Comparison of ENCODE assay signal across 1 cellular context in genomic region chr3:57064615-57065014, GRCh38.
TF ChIP-seq lines count a peak whose summit lies in the region.

No MANE protein-coding gene starts in this region.

TF ChIP-seq in H1, 55 proteins besides CTCF, POLR2A, EP300 and RAD21:
- TF ChIP-seq POU5F1 (IDR thresholded peaks at IDR 0.05; ENCODE audit: low read depth, low read length) (no peak), CHD1 (IDR thresholded peaks at IDR 0.05; ENCODE audit: low read depth, low read length) (no peak), TCF12 (IDR thresholded peaks at IDR 0.05; ENCODE audit: low read depth, low read length) (no peak), KDM1A (IDR thresholded peaks at IDR 0.05; ENCODE audit: borderline replicate concordance, low read length) (no peak), SP1 (IDR thresholded peaks at IDR 0.05; ENCODE audit: low read depth, low read length) (no peak), USF2 (IDR thresholded peaks at IDR 0.05; ENCODE audit: low read length) (no peak)
